In the genomic region with DNA sequence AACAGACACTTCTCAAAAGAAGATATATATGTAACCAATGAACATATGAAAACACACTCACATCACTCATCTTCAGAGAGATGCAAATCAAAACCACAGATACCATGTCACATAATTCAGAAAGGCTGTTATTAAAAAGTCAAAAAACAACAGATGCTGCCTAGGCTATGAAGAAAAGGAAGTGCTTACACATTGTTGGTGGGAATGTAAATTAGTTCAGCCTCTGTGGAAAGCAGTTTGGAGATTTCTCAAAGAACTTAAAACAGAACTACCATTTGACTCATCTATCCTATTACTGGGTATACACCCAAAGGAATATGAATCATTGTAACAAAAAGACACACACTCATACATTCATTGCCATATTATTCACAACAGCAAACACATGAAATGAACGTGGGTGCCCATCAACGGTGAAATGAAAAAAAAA, we compare ENCODE assay signal across 11 cellular contexts. TPM values are rescaled to one million over a fixed set of nuclear protein-coding genes. Genes with fewer than 3 reads are reported as not detected.
DNase-seq lines count a peak whose midpoint lies in the region; ATAC-seq and TF ChIP-seq lines count a peak whose summit lies in the region.
"Had no signal": no experiment of that assay in that cellular context is flagged by ENCODE, and none has a peak within 500 bp of the region (broad histone marks: within the 10 kb centered on the region; RNA-seq: fewer than 3 reads in every experiment).

No MANE protein-coding gene starts in this region.

- H3K4me3 ChIP-seq in left ventricle myocardium inferior (no peak overlapping the region), lower leg skin (ENCODE audit: low read depth, poor library complexity, severe bottlenecking) (no peak overlapping the region)
- H3K4me3 ChIP-seq: colonic mucosa had no signal

- H3K4me1 ChIP-seq in left ventricle myocardium inferior, result no peaks in the 10 kb centered on the region
- H3K4me1 ChIP-seq: colonic mucosa had no signal

- no peaks in the 10 kb centered on the region for H3K36me3 ChIP-seq in left ventricle myocardium inferior
- H3K36me3 ChIP-seq: colonic mucosa had no signal

- TF ChIP-seq CTCF in left ventricle myocardium inferior (IDR thresholded peaks at IDR 0.05; ENCODE audit: borderline replicate concordance) (no peak), lower leg skin (IDR thresholded peaks at IDR 0.05) (no peak)

- H3K9me3 ChIP-seq in left ventricle myocardium inferior (replicated peaks), result peaks cover 4% of the 10 kb centered on the region
- H3K9me3 ChIP-seq: colonic mucosa had no signal

- in situ Hi-C loops in G401 (cut with HindIII; ENCODE audit: low sequenced_read_pairs), result no loop called here

- ATAC-seq in GM18868 (IDR thresholded peaks at IDR 0.05; ENCODE audit: unreplicated experiment) (peak; percentile 82), HG02571 (IDR thresholded peaks at IDR 0.05; ENCODE audit: unreplicated experiment) (peak; percentile 91)

- TF ChIP-seq POLR2A in lower leg skin (IDR thresholded peaks at IDR 0.05), result no peak

- 33 to 54% methylated on average over 2 of the region's 2 CpGs for WGBS in lower leg skin, 2 donors

- DNase-seq in MV-4-11 (lab: John Stamatoyannopoulos, UW), result peak; percentile 73
- peak; percentile 13 for DNase-seq in kidney tubule cell (ENCODE audit: low spot score)
- DNase-seq in NCI-H524 treated with DMSO at 0.1 percent for 48 hours (lab: John Stamatoyannopoulos, UW), result no peak
- DNase-seq in left ventricle myocardium inferior, result no peak
- no peak for DNase-seq in G401 (ENCODE audit: low spot score)
- no peak for DNase-seq in lower leg skin (ENCODE audit: low spot score in 2 of 2)
- DNase-seq: colonic mucosa, GOT3, Right ventricle myocardium superior had no signal

- intact Hi-C loops in left ventricle myocardium inferior (cut with micrococcal nuclease), result no loop called here
- intact Hi-C loops in lower leg skin (cut with DNase I; ENCODE audit: low total_unique reads), result no loop called here

- H3K27me3 ChIP-seq in left ventricle myocardium inferior (ENCODE audit: low read depth), result peaks cover 4% of the 10 kb centered on the region
- H3K27me3 ChIP-seq: colonic mucosa had no signal

- no peak overlapping the region for H3K27ac ChIP-seq in left ventricle myocardium inferior (replicated peaks)
- H3K27ac ChIP-seq: colonic mucosa had no signal

RNA-seq across cellular contexts. Expression of gene EIF2S3B, which starts 35.1 kb away (rescaled TPM):
- 0.22 TPM for total RNA-seq in left ventricle myocardium inferior
- total RNA-seq in G401 (2014; rRNA removed; shearing (Covaris generic)), result 2.2 and 3.3 TPM in 2 replicates
- under 1 TPM; 0.19 to 0.99 (median 0.35) TPM for total RNA-seq in lower leg skin

Comparison
In these comparisons a context has a peak if more than half of its experiments do, and no peak if none do; other contexts are left out.
1. DNase-seq: peak in MV-4-11 (single experiment) and kidney tubule cell (single experiment); none in NCI-H524 treated with DMSO at 0.1 percent for 48 hours (single experiment), left ventricle myocardium inferior (single experiment), G401 (single experiment) and lower leg skin (0 of 2).